ENCODE assay signal across 1 cellular context in genomic region chr13:59447031-59447430, GRCh38.
TF ChIP-seq lines count a peak whose summit lies in the region.

No MANE protein-coding gene starts in this region.

TF ChIP-seq in SK-N-SH, 30 proteins besides CTCF, POLR2A, EP300 and RAD21 (continued from another document):
- no peak for TF ChIP-seq USF1 (IDR thresholded peaks at IDR 0.05; ENCODE audit: borderline replicate concordance, low read depth)
- no peak for TF ChIP-seq ZBTB33 (IDR thresholded peaks at IDR 0.05; ENCODE audit: borderline replicate concordance, low read depth)
- TF ChIP-seq FOXJ3 (CRISPR knock-in tag; IDR thresholded peaks at IDR 0.05) = peak; percentile 84
